ENCODE assay signal across 9 cellular contexts in genomic region chr15:92848852-92849598, GRCh38. TPM values are rescaled to one million over a fixed set of nuclear protein-coding genes. Genes with fewer than 3 reads are reported as not detected.
DNase-seq lines count a peak whose midpoint lies in the region; ATAC-seq and TF ChIP-seq lines count a peak whose summit lies in the region.
"Had no signal": no experiment of that assay in that cellular context is flagged by ENCODE, and none has a peak within 500 bp of the region (broad histone marks: within the 10 kb centered on the region; RNA-seq: fewer than 3 reads in every experiment).

No MANE protein-coding gene starts in this region.

- H3K27me3 Mint-ChIP-seq in activated T-cell treated with anti-CD3 and anti-CD28 coated beads, Interleukin-2, amount 50 U/mL, for 72 hours (ENCODE audit: low read depth), result no peaks in the 10 kb centered on the region

- H3K4me1 ChIP-seq in neutrophil (ENCODE audit: control insufficient read depth in 1 of 2, insufficient read depth in 1 of 2, low read depth in 1 of 2, low read length in 1 of 2) (peaks cover 46 to 50% of the 10 kb centered on the region in 2 experiments), gastrocnemius medialis (no peaks in the 10 kb centered on the region)

- peaks cover 0 to 2% of the 10 kb centered on the region in 2 donors for H3K9me3 Mint-ChIP-seq in activated T-cell treated with anti-CD3 and anti-CD28 coated beads, Interleukin-2, amount 50 U/mL, for 72 hours

- H3K27me3 ChIP-seq in neutrophil (no peaks in the 10 kb centered on the region), gastrocnemius medialis (no peaks in the 10 kb centered on the region)
- H3K27me3 ChIP-seq: BLaER1 had no signal

- H3K9me3 ChIP-seq in neutrophil (no peaks in the 10 kb centered on the region), gastrocnemius medialis (no peaks in the 10 kb centered on the region)

- peaks cover 70% of the 10 kb centered on the region for H3K4me1 Mint-ChIP-seq in activated T-cell treated with anti-CD3 and anti-CD28 coated beads, Interleukin-2, amount 50 U/mL, for 72 hours (ENCODE audit: low read depth)

- H3K4me3 ChIP-seq in neutrophil (ENCODE audit: low read depth in 1 of 2, low read length in 1 of 2) (no peak overlapping the region), gastrocnemius medialis (no peak overlapping the region)
- H3K4me3 ChIP-seq: BLaER1 had no signal

- peak overlapping the region; percentile 78 for H3K27ac ChIP-seq in neutrophil
- H3K27ac ChIP-seq in gastrocnemius medialis, result no peak overlapping the region
- H3K27ac ChIP-seq: BLaER1 had no signal

- no peak for TF ChIP-seq POLR2A in gastrocnemius medialis (IDR thresholded peaks at IDR 0.05)

- H3K4me3 Mint-ChIP-seq in activated T-cell treated with anti-CD3 and anti-CD28 coated beads, Interleukin-2, amount 50 U/mL, for 72 hours, result peak overlapping the region; percentile 57 to 61

- in situ Hi-C loops in gastrocnemius medialis (cut with MboI; ENCODE audit: low sequenced_read_pairs in 4 of 4), result no loop called here

- TF ChIP-seq CTCF in neutrophil (IDR thresholded peaks at IDR 0.05), result no peak
- no peak for TF ChIP-seq CTCF in gastrocnemius medialis (IDR thresholded peaks at IDR 0.05 in 4 of 5, conservative IDR thresholded peaks at IDR 0.05 in 1 of 5)

- peak overlapping the region; percentile 58 for H3K27ac Mint-ChIP-seq in activated T-cell treated with anti-CD3 and anti-CD28 coated beads, Interleukin-2, amount 50 U/mL, for 72 hours

- peaks cover 0 to 4% of the 10 kb centered on the region in 2 donors for H3K36me3 Mint-ChIP-seq in activated T-cell treated with anti-CD3 and anti-CD28 coated beads, Interleukin-2, amount 50 U/mL, for 72 hours (ENCODE audit: insufficient read depth in 2 of 2)

- DNase-seq in left cardiac atrium (no peak), left ventricle myocardium superior (no peak), NCI-H2196 (lab: John Stamatoyannopoulos, UW; ENCODE audit: unreplicated experiment) (no peak), gastrocnemius medialis (no peak), SK-N-DZ (ENCODE audit: low spot score) (no peak)
- peak in 1 of 2 donors; percentile 28 for DNase-seq in activated T-cell treated with anti-CD3 and anti-CD28 coated beads, Interleukin-2, amount 50 U/mL, for 72 hours

- H3K36me3 ChIP-seq in neutrophil, result no peaks in the 10 kb centered on the region
- H3K36me3 ChIP-seq in gastrocnemius medialis, result no peaks in the 10 kb centered on the region
- H3K36me3 ChIP-seq: BLaER1 had no signal

- peak; percentile 38 to 55 for ATAC-seq in left cardiac atrium
- ATAC-seq in left ventricle myocardium superior, result no peak
- peak; percentile 42 for ATAC-seq in HG03575 (IDR thresholded peaks at IDR 0.05; ENCODE audit: extremely low read depth, insufficient number of reproducible peaks, low FRiP score, unreplicated experiment)
- peak; percentile 85 to 88 for ATAC-seq in activated T-cell treated with anti-CD3 and anti-CD28 coated beads, Interleukin-2, amount 50 U/mL, for 72 hours (replicated peaks in 1 of 2)
- no peak for ATAC-seq in gastrocnemius medialis

- intact Hi-C loops in left cardiac atrium (cut with DNase I) (no loop called here), left ventricle myocardium superior (cut with micrococcal nuclease) (no loop called here), gastrocnemius medialis (cut with DNase I; ENCODE audit: low total_unique reads) (no loop called here)

RNA-seq across cellular contexts. Expression of gene CHD2, which starts 51.1 kb away (rescaled TPM):
- 10 to 100 TPM; 59.8 to 63.2 TPM for total RNA-seq in left cardiac atrium
- 57.2 TPM for total RNA-seq in left ventricle myocardium superior
- 100 to 1,000 TPM; 208 to 246 TPM for total RNA-seq in activated T-cell treated with anti-CD3 and anti-CD28 coated beads, Interleukin-2, amount 50 U/mL, for 72 hours
- total RNA-seq in gastrocnemius medialis, result 10 to 100 TPM; 26.9 to 55.5 (median 33.7) TPM
- polyA plus RNA-seq in SK-N-DZ (2014; cell fraction: cytosol; rRNA removed), result 31.4 and 38.8 TPM in 2 replicates
- 60.9 and 82.1 TPM in 2 replicates for polyA plus RNA-seq in SK-N-DZ (2014; cell fraction: nucleus; rRNA removed)

Comparison
In these comparisons a context has a peak if more than half of its experiments do, and no peak if none do; other contexts are left out.
1. ATAC-seq: peak in left cardiac atrium (2 of 2), HG03575 (single experiment) and activated T-cell treated with anti-CD3 and anti-CD28 coated beads, Interleukin-2, amount 50 U/mL, for 72 hours (2 of 2); none in left ventricle myocardium superior (single experiment) and gastrocnemius medialis (0 of 2).